Comparison of ENCODE assay signal across 28 cellular contexts in the genomic region with DNA sequence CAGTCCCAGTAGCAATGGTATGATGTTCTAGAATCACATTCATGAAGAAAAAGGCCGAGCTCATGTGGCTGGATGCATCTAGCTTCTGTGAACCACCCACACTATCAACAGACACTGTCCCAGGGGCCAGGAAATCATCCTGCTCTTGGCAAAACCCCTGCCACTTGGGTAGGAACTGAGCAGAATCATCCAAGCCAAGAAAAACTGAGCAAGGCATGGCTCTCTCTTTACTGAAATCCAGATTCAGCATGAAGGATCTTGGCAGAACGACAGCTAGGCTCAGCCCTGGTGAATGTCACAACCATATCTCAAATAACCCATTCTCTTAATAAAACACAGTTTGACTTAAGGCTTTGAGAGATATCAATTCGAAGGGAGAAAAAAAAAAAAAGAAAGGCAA.
"Had no signal": no experiment of that assay in that cellular context is flagged by ENCODE, and none has a peak within 500 bp of the region (broad histone marks: within the 10 kb centered on the region; RNA-seq: fewer than 3 reads in every experiment).

No MANE protein-coding gene starts in this region.

- H3K36me3 ChIP-seq: gastroesophageal sphincter, sigmoid colon, stomach, suprapubic skin, tibial nerve had no signal

- H2AFZ ChIP-seq: hepatocyte had no signal

- H3K9me3 ChIP-seq: body of pancreas, gastroesophageal sphincter, sigmoid colon, stomach, suprapubic skin had no signal

- DNase-seq: activated CD4-positive, alpha-beta T cell treated with anti-CD3 and anti-CD28 coated beads for 48 hours; activated CD4-positive, alpha-beta T cell treated with anti-CD3 and anti-CD28 coated beads, Interleukin-2, amount 50 U/mL, for 48 hours; activated CD8-positive, alpha-beta memory T cell treated with anti-CD3 and anti-CD28 coated beads for 24 hours; activated effector memory CD4-positive, alpha-beta T cell treated with Interleukin-2 at 50 U/mL for 16 hours; activated naive CD4-positive, alpha-beta T cell treated with Interleukin-2 at 50 U/mL for 16 hours; anterior cingulate cortex; body of pancreas; cortex of kidney; effector memory CD8-positive, alpha-beta T cell; erythroblast; left colon; mesendoderm; sigmoid colon; stimulated activated CD4-positive, alpha-beta T cell treated with anti-CD3 and anti-CD28 coated beads, Interleukin-1b, Interleukin-23, amount 100 ng/mL, for 48 hours; stimulated activated naive B cell treated with anti-CD40 and anti-IgM and Interleukin-4, amounts not matched to agents 10 μg/mL and 1 μg/mL and 100 μg/mL, for 72 hours; stomach; SW 1271; T-helper 9 cell had no signal

- H3K79me2 ChIP-seq: hepatocyte had no signal

- H3K4me2 ChIP-seq: hepatocyte, smooth muscle cell had no signal

- H3K4me1 ChIP-seq: body of pancreas, suprapubic skin had no signal

- H3K4me3 ChIP-seq: body of pancreas, gastroesophageal sphincter, hepatocyte, lung, sigmoid colon, smooth muscle cell, stomach, suprapubic skin, tibial nerve had no signal

- H3K27ac ChIP-seq: body of pancreas, gastroesophageal sphincter, hepatocyte, sigmoid colon, stomach, suprapubic skin, tibial nerve, VCaP had no signal

- FAIRE-seq: keratinocyte, TTC549 had no signal

- H3K27me3 ChIP-seq: body of pancreas, hepatocyte, sigmoid colon, stomach, suprapubic skin, tibial nerve had no signal

- ATAC-seq: body of pancreas; effector memory CD8-positive, alpha-beta T cell; gastroesophageal sphincter; left colon; natural killer cell treated with Interleukin-12 subunit alpha and Interleukin-12 subunit beta and Interleukin-15 and Interleukin-18, amount 100 ng/mL, for 72 hours; stimulated activated naive B cell treated with anti-CD40 and anti-IgM and Interleukin-4, amounts not matched to agents 10 μg/mL and 1 μg/mL and 100 μg/mL, for 72 hours had no signal
